Comparison of ENCODE assay signal across 25 cellular contexts in genomic region chr3:193875601-193876321, GRCh38.
"Had no signal": no experiment of that assay in that cellular context is flagged by ENCODE, and none has a peak within 500 bp of the region (broad histone marks: within the 10 kb centered on the region; RNA-seq: fewer than 3 reads in every experiment).

No MANE protein-coding gene starts in this region.

- ATAC-seq: gastroesophageal sphincter; left lung; naive thymus-derived CD8-positive, alpha-beta T cell had no signal

- H3K36me3 ChIP-seq: esophagus muscularis mucosa, gastroesophageal sphincter, left lung, neutrophil, ovary, prostate gland, spleen, thoracic aorta, WERI-Rb-1 had no signal

- FAIRE-seq: astrocyte, kidney had no signal

- H3K9me3 Mint-ChIP-seq: activated naive CD8-positive, alpha-beta T cell treated with anti-CD3 and anti-CD28 coated beads for 36 hours; activated T-cell treated with anti-CD3 and anti-CD28 coated beads, Interleukin-2, amount 50 U/mL, for 24 hours; activated T-helper 2 cell treated with anti-CD3 and anti-CD28 coated beads, Interferon-gamma antibody, Interleukin-2, Interleukin-4, amounts not matched to agents 10 μg/mL and 5 μg/mL and 100 μg/mL, durations not matched to agents 14 hours and 24 hours and 36 hours; mesothelial cell of epicardium; naive thymus-derived CD8-positive, alpha-beta T cell had no signal

- DNase-seq: activated CD4-positive, alpha-beta T cell treated with anti-CD3 and anti-CD28 coated beads for 1 hour; activated CD4-positive, alpha-beta T cell treated with anti-CD3 and anti-CD28 coated beads, Interleukin-2, amount 50 U/mL, for 1 hour; activated naive CD4-positive, alpha-beta T cell treated with Interleukin-2 at 50 U/mL for 16 hours; activated naive CD8-positive, alpha-beta T cell treated with anti-CD3 and anti-CD28 coated beads for 36 hours; activated T-cell treated with anti-CD3 and anti-CD28 coated beads, Interleukin-2, amount 50 U/mL, for 24 hours; central memory CD4-positive, alpha-beta T cell; effector CD8-positive, alpha-beta T cell; head of caudate nucleus; kidney; left lung; naive thymus-derived CD8-positive, alpha-beta T cell; ovary; spleen; stimulated activated CD4-positive, alpha-beta T cell treated with anti-CD3 and anti-CD28 coated beads, Interleukin-4, amount 100 ng/mL, for 24 hours; stimulated activated naive CD4-positive, alpha-beta T cell treated with Interleukin-2 at 50 U/mL for 16 hours; WERI-Rb-1 had no signal

- H3K4me3 Mint-ChIP-seq: activated naive CD8-positive, alpha-beta T cell treated with anti-CD3 and anti-CD28 coated beads for 36 hours; activated T-cell treated with anti-CD3 and anti-CD28 coated beads, Interleukin-2, amount 50 U/mL, for 24 hours; mesothelial cell of epicardium; naive thymus-derived CD8-positive, alpha-beta T cell had no signal

- H3K9me3 ChIP-seq: esophagus muscularis mucosa, gastroesophageal sphincter, left lung, neutrophil, ovary, prostate gland, spleen, thoracic aorta had no signal

- H3K27ac Mint-ChIP-seq: activated naive CD8-positive, alpha-beta T cell treated with anti-CD3 and anti-CD28 coated beads for 36 hours; activated T-cell treated with anti-CD3 and anti-CD28 coated beads, Interleukin-2, amount 50 U/mL, for 24 hours; activated T-helper 2 cell treated with anti-CD3 and anti-CD28 coated beads, Interferon-gamma antibody, Interleukin-2, Interleukin-4, amounts not matched to agents 10 μg/mL and 5 μg/mL and 100 μg/mL, durations not matched to agents 14 hours and 24 hours and 36 hours; naive thymus-derived CD8-positive, alpha-beta T cell had no signal

- H3K4me3 ChIP-seq: esophagus muscularis mucosa, gastroesophageal sphincter, left lung, lung, ovary, prostate gland, spleen, thoracic aorta had no signal

- H3K4me1 ChIP-seq: gastroesophageal sphincter, prostate gland had no signal

- H3K27ac ChIP-seq: esophagus muscularis mucosa, gastroesophageal sphincter, left lung, neutrophil, ovary, prostate gland, spleen, thoracic aorta, WERI-Rb-1 had no signal

- H3K36me3 Mint-ChIP-seq: activated naive CD8-positive, alpha-beta T cell treated with anti-CD3 and anti-CD28 coated beads for 36 hours; mesothelial cell of epicardium; naive thymus-derived CD8-positive, alpha-beta T cell had no signal

- H3K27me3 ChIP-seq: esophagus muscularis mucosa, gastroesophageal sphincter, left lung, neutrophil, ovary, spleen had no signal
